In genomic region chr17:9240659-9241370, GRCh38 we compare ENCODE assay signal across 1 cellular context.
TF ChIP-seq lines count a peak whose summit lies in the region.

No MANE protein-coding gene starts in this region.

TF ChIP-seq in HepG2, 621 proteins besides CTCF, POLR2A, EP300 and RAD21 (continued from another document and continues in another):
- TF ChIP-seq IRF1 (CRISPR knock-in tag; IDR thresholded peaks at IDR 0.05; ENCODE audit: low read depth) (no peak), ZNF691 (CRISPR knock-in tag; IDR thresholded peaks at IDR 0.05; ENCODE audit: borderline replicate concordance, low read depth) (peak; percentile 22; the same call in 1 of the 2 replicates), ZNF841 (CRISPR knock-in tag; IDR thresholded peaks at IDR 0.05; ENCODE audit: borderline replicate concordance) (no peak), JARID2 (CRISPR knock-in tag; IDR thresholded peaks at IDR 0.05; ENCODE audit: insufficient replicate concordance) (no peak), ZBTB8A (CRISPR knock-in tag; IDR thresholded peaks at IDR 0.05; ENCODE audit: borderline replicate concordance, low read depth) (no peak), U2AF2 (IDR thresholded peaks at IDR 0.05; ENCODE audit: low read depth, low read length) (no peak), ZNF687 (CRISPR knock-in tag; IDR thresholded peaks at IDR 0.05) (peak; percentile 53), ZBTB7A (CRISPR knock-in tag; IDR thresholded peaks at IDR 0.05) (0 out of 2 replicates have a peak, but pooled peaks have one; percentile 29), GATAD1 (CRISPR knock-in tag; IDR thresholded peaks at IDR 0.05) (no peak), ZNF7 (CRISPR knock-in tag; IDR thresholded peaks at IDR 0.05) (peak; percentile 72), ZNF550 (CRISPR knock-in tag; IDR thresholded peaks at IDR 0.05; ENCODE audit: borderline replicate concordance) (no peak), ZNF431 (CRISPR knock-in tag; IDR thresholded peaks at IDR 0.05; ENCODE audit: borderline replicate concordance, low read depth) (no peak), SALL1 (CRISPR knock-in tag; IDR thresholded peaks at IDR 0.05) (0 out of 2 replicates have a peak, but pooled peaks have one; percentile 26), ZNF766 (CRISPR knock-in tag; IDR thresholded peaks at IDR 0.05; ENCODE audit: borderline replicate concordance) (no peak), ZFP36L2 (CRISPR knock-in tag; IDR thresholded peaks at IDR 0.05) (no peak), YY1 (IDR thresholded peaks at IDR 0.05; ENCODE audit: insufficient read depth, insufficient replicate concordance, low read depth, low read length) (no peak), ZZZ3 (CRISPR knock-in tag; IDR thresholded peaks at IDR 0.05; ENCODE audit: borderline replicate concordance) (no peak), ZNF317 (CRISPR knock-in tag; IDR thresholded peaks at IDR 0.05) (no peak), DMAP1 (CRISPR knock-in tag; IDR thresholded peaks at IDR 0.05) (no peak), ZFX (CRISPR knock-in tag; IDR thresholded peaks at IDR 0.05; ENCODE audit: low read depth) (peak; percentile 31; the same call in 1 of the 2 replicates), USF2 (IDR thresholded peaks at IDR 0.05; ENCODE audit: low read depth, low read length) (no peak), USF2 (CRISPR knock-in tag; IDR thresholded peaks at IDR 0.05; ENCODE audit: borderline replicate concordance) (no peak), ZBTB44 (CRISPR knock-in tag; IDR thresholded peaks at IDR 0.05) (no peak), ZNF556 (CRISPR knock-in tag; IDR thresholded peaks at IDR 0.05; ENCODE audit: borderline replicate concordance) (no peak), HOXD1 (CRISPR knock-in tag; IDR thresholded peaks at IDR 0.05) (no peak), ZFP82 (CRISPR knock-in tag; IDR thresholded peaks at IDR 0.05; ENCODE audit: borderline replicate concordance) (no peak), NR2C2 (CRISPR knock-in tag; IDR thresholded peaks at IDR 0.05; ENCODE audit: borderline replicate concordance) (no peak), NR2F2 (IDR thresholded peaks at IDR 0.05; ENCODE audit: borderline replicate concordance, low read depth) (no peak), ZSCAN31 (CRISPR knock-in tag; IDR thresholded peaks at IDR 0.05; ENCODE audit: low read depth) (no peak), RNF219 (CRISPR knock-in tag; IDR thresholded peaks at IDR 0.05) (no peak), KAT8 (CRISPR knock-in tag; IDR thresholded peaks at IDR 0.05) (no peak), ESRRA (CRISPR knock-in tag; IDR thresholded peaks at IDR 0.05; ENCODE audit: low read depth) (no peak), ZNF510 (CRISPR knock-in tag; IDR thresholded peaks at IDR 0.05; ENCODE audit: low read depth) (no peak), SMAD1 (CRISPR knock-in tag; IDR thresholded peaks at IDR 0.05; ENCODE audit: borderline replicate concordance, low read depth) (no peak), ZMYM3 (CRISPR knock-in tag; IDR thresholded peaks at IDR 0.05) (no peak), ZNF891 (CRISPR knock-in tag; IDR thresholded peaks at IDR 0.05) (0 out of 2 replicates have a peak, but pooled peaks have one; percentile 42), CC2D1A (CRISPR knock-in tag; IDR thresholded peaks at IDR 0.05) (no peak), ZBTB39 (CRISPR knock-in tag; IDR thresholded peaks at IDR 0.05) (no peak), ZBTB42 (CRISPR knock-in tag; IDR thresholded peaks at IDR 0.05) (no peak), KMT2B (CRISPR knock-in tag; IDR thresholded peaks at IDR 0.05) (no peak), SNAPC5 (CRISPR knock-in tag; IDR thresholded peaks at IDR 0.05; ENCODE audit: borderline replicate concordance) (no peak), ZNF747 (CRISPR knock-in tag; IDR thresholded peaks at IDR 0.05; ENCODE audit: borderline replicate concordance) (no peak), ETS1 (CRISPR knock-in tag; IDR thresholded peaks at IDR 0.05) (no peak), ZNF580 (CRISPR knock-in tag; IDR thresholded peaks at IDR 0.05; ENCODE audit: borderline replicate concordance, low read depth) (no peak), ZNF44 (CRISPR knock-in tag; IDR thresholded peaks at IDR 0.05) (no peak), JUND (CRISPR knock-in tag; IDR thresholded peaks at IDR 0.05) (0 out of 2 replicates have a peak, but pooled peaks have one; percentile 15), ZNF224 (CRISPR knock-in tag; IDR thresholded peaks at IDR 0.05) (no peak), HMG20A (CRISPR knock-in tag; IDR thresholded peaks at IDR 0.05; ENCODE audit: borderline replicate concordance) (no peak), CEBPB (IDR thresholded peaks at IDR 0.05; ENCODE audit: borderline replicate concordance, low read depth, low read length) (no peak), ZNF660 (CRISPR knock-in tag; IDR thresholded peaks at IDR 0.05; ENCODE audit: borderline replicate concordance, low read depth) (no peak), BORCS8-MEF2B (CRISPR knock-in tag; IDR thresholded peaks at IDR 0.05) (no peak), ZKSCAN1 (IDR thresholded peaks at IDR 0.05; ENCODE audit: low read length) (no peak), KLF6 (CRISPR knock-in tag; IDR thresholded peaks at IDR 0.05) (no peak), HNF4G (IDR thresholded peaks at IDR 0.05; ENCODE audit: borderline replicate concordance, low read depth, low read length) (no peak), HNF4G (CRISPR knock-in tag; IDR thresholded peaks at IDR 0.05; ENCODE audit: borderline replicate concordance, low read depth) (no peak), BRF2 (CRISPR knock-in tag; IDR thresholded peaks at IDR 0.05) (no peak)
